Comparison of ENCODE assay signal across 8 cellular contexts in genomic region chr6:56840467-56841371, GRCh38.
DNase-seq lines count a peak whose midpoint lies in the region; FAIRE-seq and TF ChIP-seq lines count a peak whose summit lies in the region.

No MANE protein-coding gene starts in this region.

- TF ChIP-seq POLR2A in sigmoid colon (IDR thresholded peaks at IDR 0.05): peak in 1 of 2 donors; percentile 9

- H3K36me3 ChIP-seq in sigmoid colon: no peaks in the 10 kb centered on the region

- H3K9me3 ChIP-seq in sigmoid colon: no peaks in the 10 kb centered on the region

- DNase-seq in GM12864 (ENCODE audit: low read depth) (no peak), RCC 7860 (ENCODE audit: low spot score) (peak; percentile 83), fibroblast of mammary gland (ENCODE audit: low read depth) (peak; percentile 84), sigmoid colon (no peak), iPS-NIHi11 (ENCODE audit: low spot score) (no peak), D341Med (ENCODE audit: low spot score) (no peak)
- no peak for DNase-seq in activated effector memory CD4-positive, alpha-beta T cell treated with anti-CD3 and anti-CD28 coated beads, Interleukin-2, amount 50 U/mL, for 16 hours
- no peak for DNase-seq in activated naive CD4-positive, alpha-beta T cell treated with anti-CD3 and anti-CD28 coated beads, Interleukin-2, amount 50 U/mL, for 16 hours

- intact Hi-C loops in sigmoid colon (cut with DNase I): no loop called here

- peak; percentile 86 for FAIRE-seq in RCC 7860 (lab: Jason Lieb, UNC)

- peaks cover 0 to 52% (median 19%) of the 10 kb centered on the region in 4 donors for H3K4me1 ChIP-seq in sigmoid colon

- peak in 1 of 4 donors; percentile 25 for TF ChIP-seq EP300 in sigmoid colon (IDR thresholded peaks at IDR 0.05)

- TF ChIP-seq CTCF in GM12864 (IDR thresholded peaks at IDR 0.05; ENCODE audit: low read depth, low read length, missing control alignments) (no peak), fibroblast of mammary gland (conservative IDR thresholded peaks at IDR 0.05; ENCODE audit: control insufficient read depth, insufficient read depth, low read depth, low read length) (no peak), sigmoid colon (IDR thresholded peaks at IDR 0.05) (no peak)

- 32 to 58% methylated on average over 6 of the region's 6 CpGs for WGBS in sigmoid colon, 2 donors

- peak overlapping the region; percentile 15 to 96 (median 78) for H3K27ac ChIP-seq in sigmoid colon

- peak overlapping the region; percentile 99 for H3K4me3 ChIP-seq in GM12864 (ENCODE audit: low read depth, low read length)
- peak overlapping the region; percentile 83 for H3K4me3 ChIP-seq in fibroblast of mammary gland (ENCODE audit: control insufficient read depth, low read depth, low read length)
- H3K4me3 ChIP-seq in sigmoid colon: peak overlapping the region in 2 of 4 donors; percentile 85 to 87

- no peaks in the 10 kb centered on the region for H3K27me3 ChIP-seq in sigmoid colon

Comparison
In these comparisons a context has a peak if more than half of its experiments do, and no peak if none do; other contexts are left out.
1. DNase-seq: peak in RCC 7860 (single experiment) and fibroblast of mammary gland (single experiment); none in GM12864 (single experiment), sigmoid colon (single experiment), iPS-NIHi11 (single experiment), activated effector memory CD4-positive, alpha-beta T cell treated with anti-CD3 and anti-CD28 coated beads, Interleukin-2, amount 50 U/mL, for 16 hours (single experiment), D341Med (single experiment) and activated naive CD4-positive, alpha-beta T cell treated with anti-CD3 and anti-CD28 coated beads, Interleukin-2, amount 50 U/mL, for 16 hours (single experiment).